8 cellular contexts compared by ENCODE assay signal in genomic region chr13:113275387-113275786, GRCh38. TPM values are rescaled to one million over a fixed set of nuclear protein-coding genes. Genes with fewer than 3 reads are reported as not detected.
DNase-seq lines count a peak whose midpoint lies in the region; ATAC-seq, FAIRE-seq and TF ChIP-seq lines count a peak whose summit lies in the region.

No MANE protein-coding gene starts in this region.

- H3K36me3 Mint-ChIP-seq in brain: peaks cover 3% of the 10 kb centered on the region

- peaks cover 12% of the 10 kb centered on the region for H3K4me1 Mint-ChIP-seq in brain

- intact Hi-C loops in HepG2 (cut with micrococcal nuclease; ENCODE audit: unreplicated experiment): loop anchor here (1.0 to 2.0 kb wide), 3 partner anchors 25 to 119 kb away; no protein-coding TSS in a partner anchor

- H3K4me3 ChIP-seq in HepG2 (replicated peaks in 1 of 3; ENCODE audit: insufficient read depth in 1 of 3, low read depth in 2 of 3, low read length in 3 of 3): no peak overlapping the region
- no peak overlapping the region for H3K4me3 ChIP-seq in thoracic aorta

- BruUV-seq in HepG2 (replicated peaks; lab: Mats Ljungman, UMichigan): no TSS peak

- peak overlapping the region in 4 of 5 experiments; percentile 34 to 52 (median 42) for H3K27ac Mint-ChIP-seq in brain

- POLR2A ChIA-PET in HepG2 (lab: Yijun Ruan, JAX): interaction anchor here (0.7 kb wide), 1 partner anchor 154 kb away, joined by 4 read pairs; no protein-coding TSS in a partner anchor

- no peak overlapping the region for H2AFZ ChIP-seq in HepG2 (ENCODE audit: low read length)

- peaks cover 3% of the 10 kb centered on the region for H3K27me3 Mint-ChIP-seq in brain

- H3K4me3 Mint-ChIP-seq in brain: no peak overlapping the region

- in situ Hi-C loops in HepG2 (cut with HindIII; ENCODE audit: extremely low pct_ligation_motif_present, low pct_unique_long_range_greater_than_20kb): no loop called here

- H3K36me3 ChIP-seq in HepG2 (replicated peaks in 1 of 2; ENCODE audit: control insufficient read depth in 1 of 2, insufficient read depth in 2 of 2, low read length in 2 of 2): no peaks in the 10 kb centered on the region
- no peaks in the 10 kb centered on the region for H3K36me3 ChIP-seq in thoracic aorta

- TF ChIP-seq CTCF in D721Med (IDR thresholded peaks at IDR 0.05; ENCODE audit: insufficient read depth, missing control alignments) (peak; percentile 43), brain (conservative IDR thresholded peaks at IDR 0.05) (peak; percentile 57 to 73), HepG2 (CRISPR knock-in tag; IDR thresholded peaks at IDR 0.05) (peak; percentile 68), thoracic aorta (IDR thresholded peaks at IDR 0.05) (peak; percentile 57)

- H3K27ac ChIP-seq in HepG2 (ENCODE audit: extremely low read length, insufficient read depth, low read length): no peak overlapping the region
- no peak overlapping the region for H3K27ac ChIP-seq in thoracic aorta

- WGBS in HepG2 (ENCODE audit: low lambda C conversion rate): 0% methylated on average over 3 of the region's 3 CpGs

- TF ChIP-seq POLR2A in HepG2 (IDR thresholded peaks at IDR 0.05; ENCODE audit: insufficient read depth in 1 of 2, low read depth in 2 of 2, low read length in 2 of 2): no peak

- ATAC-seq in HG02885 (IDR thresholded peaks at IDR 0.05; ENCODE audit: poor library complexity, unreplicated experiment) (peak; percentile 59), HepG2 (peak; percentile 93), thoracic aorta (ENCODE audit: insufficient number of reproducible peaks, low FRiP score, low read depth) (no peak), HG03280 (IDR thresholded peaks at IDR 0.05; ENCODE audit: unreplicated experiment) (no peak), GM19397 (IDR thresholded peaks at IDR 0.05; ENCODE audit: unreplicated experiment) (no peak)

- FAIRE-seq in D721Med (lab: Jason Lieb, UNC): no peak
- peak; percentile 85 for FAIRE-seq in HepG2 (lab: Jason Lieb, UNC)

- H3K9ac ChIP-seq in HepG2 (ENCODE audit: insufficient read depth, low read depth, low read length): no peak overlapping the region

- TF ChIP-seq EP300 in HepG2 (IDR thresholded peaks at IDR 0.05; ENCODE audit: low read depth in 2 of 2, low read length in 2 of 2) (0 out of 4 replicates have a peak, but pooled peaks of 1 of the 2 experiments have one; percentile 28), HepG2 (CRISPR knock-in tag; IDR thresholded peaks at IDR 0.05; ENCODE audit: borderline replicate concordance) (no peak)

- H3K27me3 ChIP-seq in HepG2 (ENCODE audit: control insufficient read depth in 1 of 2, insufficient read depth in 2 of 2, low read length in 2 of 2): no peaks in the 10 kb centered on the region
- no peaks in the 10 kb centered on the region for H3K27me3 ChIP-seq in thoracic aorta (replicated peaks; ENCODE audit: insufficient read depth)

- H3K9me3 ChIP-seq in HepG2 (ENCODE audit: low read length) (no peaks in the 10 kb centered on the region), thoracic aorta (no peaks in the 10 kb centered on the region)

- no peak for DNase-seq in D721Med (ENCODE audit: insufficient read length, low spot score)
- DNase-seq in RKO (ENCODE audit: low spot score): peak; percentile 73
- peak; percentile 84 for DNase-seq in HepG2 (ENCODE audit: low spot score)
- no peak for DNase-seq in thoracic aorta (ENCODE audit: low spot score)

- CTCF ChIA-PET in HepG2 (lab: Yijun Ruan, JAX; ENCODE audit: low intra/inter-chr PET ratio, low total read pairs): interaction anchor here (1.6 kb wide), 2 partner anchors 97 to 118 kb away, joined by 5 to 11 read pairs; no protein-coding TSS in a partner anchor

- H3K4me1 ChIP-seq in HepG2 (ENCODE audit: insufficient read depth, low read length) (peaks cover 18% of the 10 kb centered on the region), thoracic aorta (ENCODE audit: control insufficient read depth in 1 of 2, low read depth in 2 of 2) (peaks cover 0 to 7% of the 10 kb centered on the region in 2 donors)

- peak; percentile 72 for TF ChIP-seq RAD21 in HepG2 (CRISPR knock-in tag; IDR thresholded peaks at IDR 0.05)

- peaks cover 0 to 3% (median 0%) of the 10 kb centered on the region in 5 experiments for H3K9me3 Mint-ChIP-seq in brain

- H3K4me2 ChIP-seq in HepG2 (ENCODE audit: low read depth, low read length): 0 out of 2 replicates have a peak overlapping the region, but pooled peaks have one; percentile 21

- H4K20me1 ChIP-seq in HepG2 (ENCODE audit: insufficient read depth, low read length): no peaks in the 10 kb centered on the region

- no peaks in the 10 kb centered on the region for H3K79me2 ChIP-seq in HepG2 (ENCODE audit: insufficient read depth, low read length)

TF ChIP-seq in HepG2, 621 proteins besides CTCF, POLR2A, EP300 and RAD21 (continues in another document):
- TF ChIP-seq STAG1 (CRISPR knock-in tag; IDR thresholded peaks at IDR 0.05) (peak; percentile 69), FOXO4 (CRISPR knock-in tag; conservative IDR thresholded peaks at IDR 0.05) (no peak), AFF4 (CRISPR knock-in tag; IDR thresholded peaks at IDR 0.05) (no peak), KLF16 (CRISPR knock-in tag; IDR thresholded peaks at IDR 0.05) (0 out of 4 replicates have a peak, but pooled peaks of 1 of the 2 experiments have one; percentile 43), NR2F2 (IDR thresholded peaks at IDR 0.05; ENCODE audit: borderline replicate concordance, low read depth) (peak; percentile 52; the same call in 1 of the 2 replicates), MIXL1 (CRISPR knock-in tag; IDR thresholded peaks at IDR 0.05) (0 out of 2 replicates have a peak, but pooled peaks have one; percentile 14), IRF2 (CRISPR knock-in tag; IDR thresholded peaks at IDR 0.05) (peak; percentile 22; the same call in 1 of the 2 replicates)

RNA-seq across cellular contexts. Expression of gene LAMP1, which starts 21.7 kb away (rescaled TPM):
- polyA plus RNA-seq in brain (ENCODE audit: insufficient read depth, low read depth, low replicate concordance) (220 TPM), HepG2 (2011; rRNA removed) (103 TPM in 2 replicates)
- total RNA-seq in HepG2 (2016; rRNA removed; fragmentation: Illumina TruSeq; extraction: Trizol) (33.2 and 112 TPM in 2 replicates), thoracic aorta (100 to 1,000 TPM; 145 to 210 TPM)
- 10.9 and 12.4 TPM in 2 replicates for total RNA-seq in HepG2 (2016; cell fraction: cytosol; rRNA removed; fragmentation: Illumina TruSeq; extraction: Trizol; ENCODE audit: low read depth)
- 28.0 and 117 TPM in 2 replicates for total RNA-seq in HepG2 (2016; cell fraction: insoluble cytoplasmic fraction; rRNA removed; fragmentation: Illumina TruSeq; extraction: Trizol)
- 16.4 and 16.7 TPM in 2 replicates for total RNA-seq in HepG2 (2016; cell fraction: membrane; rRNA removed; fragmentation: Illumina TruSeq; extraction: Trizol)
- 71.7 and 83.9 TPM in 2 replicates for total RNA-seq in HepG2 (2016; cell fraction: nucleus; rRNA removed; fragmentation: Illumina TruSeq; extraction: Trizol)
- polyA plus RNA-seq in HepG2 (2011; cell fraction: cytosol; rRNA removed): 54.8 and 61.5 TPM in 2 replicates
- polyA plus RNA-seq in HepG2 (2011; cell fraction: nucleus; rRNA removed): 64.5 and 68.1 TPM in 2 replicates
- 94.8 and 95.4 TPM in 2 replicates for polyA plus RNA-seq in HepG2 (2012)
- 8.2 and 8.9 TPM in 2 replicates for polyA plus RNA-seq in HepG2 (2016; cell fraction: cytosol; fragmentation: Illumina TruSeq; extraction: Trizol; ENCODE audit: low read depth)
- polyA plus RNA-seq in HepG2 (2016; cell fraction: insoluble cytoplasmic fraction; fragmentation: Illumina TruSeq; extraction: Trizol; ENCODE audit: low read depth): 42.2 and 53.5 TPM in 2 replicates
- 14.6 and 17.0 TPM in 2 replicates for polyA plus RNA-seq in HepG2 (2016; cell fraction: membrane; fragmentation: Illumina TruSeq; extraction: Trizol; ENCODE audit: low read depth)
- polyA plus RNA-seq in HepG2 (2016; cell fraction: nucleus; fragmentation: Illumina TruSeq; extraction: Trizol; ENCODE audit: insufficient read depth, low read depth): 165 and 182 TPM in 2 replicates
- 78.2 and 92.0 TPM in 2 replicates for polyA minus RNA-seq in HepG2 (2011; rRNA and poly(A)+ RNA removed; ENCODE audit: low replicate concordance)
- polyA minus RNA-seq in HepG2 (2011; cell fraction: cytosol; rRNA and poly(A)+ RNA removed): 54.9 and 61.7 TPM in 2 replicates
- polyA minus RNA-seq in HepG2 (2011; cell fraction: nucleus; rRNA and poly(A)+ RNA removed): 25.2 and 25.9 TPM in 2 replicates

Comparison
In these comparisons a context has a peak if more than half of its experiments do, and no peak if none do; other contexts are left out.
1. DNase-seq: peak in RKO (single experiment) and HepG2 (single experiment); none in D721Med (single experiment) and thoracic aorta (single experiment).
2. ATAC-seq: peak in HG02885 (single experiment) and HepG2 (single experiment); none in thoracic aorta (single experiment), HG03280 (single experiment) and GM19397 (single experiment).
3. Peak in every context shown above with its lines, with median percentiles within 50 percentile points of each other: CTCF ChIP-seq.